In the genomic region with DNA sequence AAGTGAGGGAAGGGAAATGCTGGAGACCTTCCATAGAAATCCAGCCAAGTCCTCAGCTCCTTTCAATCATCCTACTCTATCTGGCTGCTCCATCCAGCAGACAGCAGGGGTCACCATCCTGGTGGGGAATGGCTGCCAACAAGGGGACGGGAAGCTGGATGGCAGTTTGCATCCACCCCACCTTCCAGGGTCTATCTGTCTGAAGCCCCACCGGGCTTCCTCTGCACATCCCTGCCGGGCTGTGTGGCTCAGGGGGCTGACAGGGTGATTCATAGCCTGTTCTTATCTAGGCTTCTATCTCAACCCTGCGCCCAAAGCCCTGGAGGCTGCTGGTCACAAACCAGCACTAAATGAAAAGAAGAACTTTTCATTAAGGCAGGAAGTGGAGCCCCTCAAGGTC, we compare ENCODE assay signal across 8 cellular contexts. TPM values are rescaled to one million over a fixed set of nuclear protein-coding genes. Genes with fewer than 3 reads are reported as not detected.
DNase-seq lines count a peak whose midpoint lies in the region; ATAC-seq and TF ChIP-seq lines count a peak whose summit lies in the region.

No MANE protein-coding gene starts in this region.

- dilution Hi-C loops in IMR-90 (cut with HindIII; ENCODE audit: low sequenced_read_pairs, unreplicated experiment): no loop called here

- no peak overlapping the region for H3K56ac ChIP-seq in IMR-90 (ENCODE audit: extremely low read depth, insufficient read depth, low read length)

- H2BK20ac ChIP-seq in IMR-90 (ENCODE audit: low read depth, low read length): peak overlapping the region; percentile 32; the same call in 1 of the 2 replicates

- H2BK15ac ChIP-seq in IMR-90 (ENCODE audit: low read depth, low read length): 0 out of 3 replicates have a peak overlapping the region, but pooled peaks have one; percentile 7

- in situ Hi-C loops in IMR-90 (cut with MboI; ENCODE audit: low sequenced_read_pairs): no loop called here

- no peak for TF ChIP-seq RAD21 in IMR-90 (IDR thresholded peaks at IDR 0.05; ENCODE audit: low read length)

- peak overlapping the region; percentile 71 for H2AK9ac ChIP-seq in IMR-90 (replicated peaks; ENCODE audit: low read depth, low read length, poor library complexity)

- WGBS in IMR-90 (ENCODE audit: extremely low coverage in 2 of 2, insufficient read length in 1 of 2), 2 experiments: no CpG with 5 or more reads among the region's 4 CpGs

- peaks cover 11% of the 10 kb centered on the region for H3K4me1 ChIP-seq in BLaER1
- H3K4me1 ChIP-seq in IMR-90 (ENCODE audit: control insufficient read depth, insufficient read depth, low read length): peaks cover 14% of the 10 kb centered on the region
- peaks cover 5% of the 10 kb centered on the region for H3K4me1 ChIP-seq in adipocyte (ENCODE audit: control insufficient read depth, insufficient read depth, low read length)

- H3K27ac ChIP-seq in BLaER1: no peak overlapping the region
- H3K27ac ChIP-seq in IMR-90 (ENCODE audit: insufficient read depth, low read length): no peak overlapping the region

- H4K8ac ChIP-seq in IMR-90 (ENCODE audit: low read depth in 2 of 2, low read length in 2 of 2): peak overlapping the region in 1 of 2 experiments; percentile 33; a peak in 1 of 4 replicates

- peak overlapping the region; percentile 57; the same call in 1 of the 2 replicates for H2AK5ac ChIP-seq in IMR-90 (ENCODE audit: low read depth, low read length)

- peak overlapping the region; percentile 71 for H3K23ac ChIP-seq in IMR-90 (ENCODE audit: low read depth, low read length)

- no peak overlapping the region for H4K5ac ChIP-seq in IMR-90 (ENCODE audit: low read depth, low read length)

- 0 out of 2 replicates have a peak overlapping the region, but pooled peaks have one; percentile 64 for H3K4me3 ChIP-seq in BLaER1
- peak overlapping the region; percentile 75 for H3K4me3 ChIP-seq in IMR-90 (ENCODE audit: insufficient read depth, low read depth, low read length)
- H3K4me3 ChIP-seq in adipocyte (ENCODE audit: low read length): peak overlapping the region; percentile 80

- H4K20me1 ChIP-seq in BLaER1: no peaks in the 10 kb centered on the region
- no peaks in the 10 kb centered on the region for H4K20me1 ChIP-seq in IMR-90 (ENCODE audit: insufficient read depth, low read length)

- ATAC-seq in IMR-90 (ENCODE audit: low read depth): no peak
- peak; percentile 37 for ATAC-seq in stimulated activated naive CD8-positive, alpha-beta T cell treated with anti-CD3 and anti-CD28 coated beads, Interleukin-15, amount 100 ng/mL, for 72 hours

- no peak overlapping the region for H2BK5ac ChIP-seq in IMR-90 (ENCODE audit: low read depth, low read length, poor library complexity, severe bottlenecking)

- H3K36me3 ChIP-seq in BLaER1 (no peaks in the 10 kb centered on the region), IMR-90 (ENCODE audit: control insufficient read depth, insufficient read depth, low read length) (no peaks in the 10 kb centered on the region), adipocyte (ENCODE audit: control insufficient read depth, insufficient read depth, low read length, severe bottlenecking) (no peaks in the 10 kb centered on the region)

- H3K79me1 ChIP-seq in IMR-90 (ENCODE audit: low read depth in 1 of 2, low read length in 2 of 2): peaks cover 19 to 39% of the 10 kb centered on the region in 2 experiments

- peak overlapping the region; percentile 67 for H3K4ac ChIP-seq in IMR-90 (ENCODE audit: low read depth, low read length)

- H3K4me1 Mint-ChIP-seq in stimulated activated naive CD8-positive, alpha-beta T cell treated with anti-CD3 and anti-CD28 coated beads, Interleukin-15, amount 100 ng/mL, for 72 hours: peaks cover 31% of the 10 kb centered on the region

- H3K9me3 ChIP-seq in BLaER1 (no peaks in the 10 kb centered on the region), IMR-90 (ENCODE audit: control insufficient read depth, insufficient read depth, low read length) (no peaks in the 10 kb centered on the region), adipocyte (ENCODE audit: control insufficient read depth, low read length) (no peaks in the 10 kb centered on the region)

- no TSS peak for BruUV-seq in IMR-90 (replicated peaks; lab: Mats Ljungman, UMichigan)

- peaks cover 22% of the 10 kb centered on the region for H3K27me3 Mint-ChIP-seq in stimulated activated naive CD8-positive, alpha-beta T cell treated with anti-CD3 and anti-CD28 coated beads, Interleukin-15, amount 100 ng/mL, for 72 hours

- intact Hi-C loops in IMR-90 (cut with micrococcal nuclease): loop anchor here (5.0 kb wide), 1 partner anchor 93 kb away; no protein-coding TSS in a partner anchor

- peak overlapping the region; percentile 8; the same call in 1 of the 2 replicates for H4K91ac ChIP-seq in IMR-90 (ENCODE audit: insufficient read depth, low read depth, low read length)

- peak overlapping the region; percentile 83; the same call in 1 of the 2 replicates for H3K4me2 ChIP-seq in BLaER1
- peak overlapping the region; percentile 98 for H3K4me2 ChIP-seq in IMR-90 (ENCODE audit: low read depth, low read length)

- peaks cover 15% of the 10 kb centered on the region for H3K9me1 ChIP-seq in IMR-90 (ENCODE audit: insufficient read depth, low read length)

- H3K18ac ChIP-seq in IMR-90 (ENCODE audit: low read depth, low read length): 0 out of 2 replicates have a peak overlapping the region, but pooled peaks have one; percentile 7

- no peak for DNase-seq in IMR-90
- DNase-seq in adipocyte (ENCODE audit: low read depth): peak; percentile 34
- peak; percentile 39 for DNase-seq in inferior parietal cortex (ENCODE audit: extremely low spot score)
- peak; percentile 27 to 30 for DNase-seq in stimulated activated naive CD8-positive, alpha-beta T cell treated with anti-CD3 and anti-CD28 coated beads, Interleukin-15, amount 100 ng/mL, for 72 hours
- no peak for DNase-seq in GF-D8 (lab: John Stamatoyannopoulos, UW)
- no peak for DNase-seq in NCI-H1417 treated with DMSO at 0.1 percent for 48 hours (lab: John Stamatoyannopoulos, UW)
- no peak for DNase-seq in NCI-H524 treated with DMSO at 0.1 percent for 48 hours (lab: John Stamatoyannopoulos, UW)

- H2AFZ ChIP-seq in IMR-90 (replicated peaks; ENCODE audit: low read length, poor library complexity): peak overlapping the region; percentile 91

- TF ChIP-seq CTCF in IMR-90 (conservative IDR thresholded peaks at IDR 0.05; ENCODE audit: low read depth, low read length): no peak

- H3K27me3 ChIP-seq in BLaER1 (peaks cover 45% of the 10 kb centered on the region), IMR-90 (ENCODE audit: control insufficient read depth, insufficient read depth, low read length) (no peaks in the 10 kb centered on the region), adipocyte (replicated peaks; ENCODE audit: control insufficient read depth, insufficient read depth, low read length) (no peaks in the 10 kb centered on the region)

- peak overlapping the region; percentile 33; the same call in 1 of the 2 replicates for H2BK120ac ChIP-seq in IMR-90 (ENCODE audit: low read depth, low read length)

- H3K9ac ChIP-seq in BLaER1: no peak overlapping the region
- peak overlapping the region; percentile 71 for H3K9ac ChIP-seq in IMR-90 (ENCODE audit: low read depth, low read length)
- no peak overlapping the region for H3K9ac ChIP-seq in adipocyte (ENCODE audit: low read length)

- H3K27ac Mint-ChIP-seq in stimulated activated naive CD8-positive, alpha-beta T cell treated with anti-CD3 and anti-CD28 coated beads, Interleukin-15, amount 100 ng/mL, for 72 hours: peak overlapping the region; percentile 69 to 88

- CTCF ChIA-PET in IMR-90 (lab: Yijun Ruan, JAX): interaction anchor here (0.5 to 2.4 kb wide), 8 partner anchors 12 to 115 kb away, joined by 3 to 17 read pairs (median 4); no protein-coding TSS in a partner anchor

- peak overlapping the region; percentile 31 for H3K14ac ChIP-seq in IMR-90 (replicated peaks; ENCODE audit: low read depth, low read length)

- POLR2A ChIA-PET in IMR-90 (lab: Charles Lee; ENCODE audit: unreplicated experiment): no interaction called here

- TF ChIP-seq POLR2A in IMR-90 (IDR thresholded peaks at IDR 0.05; ENCODE audit: low read depth, low read length): no peak

- H3K9me3 Mint-ChIP-seq in stimulated activated naive CD8-positive, alpha-beta T cell treated with anti-CD3 and anti-CD28 coated beads, Interleukin-15, amount 100 ng/mL, for 72 hours: no peaks in the 10 kb centered on the region

- peak overlapping the region; percentile 84 to 93 for H3K4me3 Mint-ChIP-seq in stimulated activated naive CD8-positive, alpha-beta T cell treated with anti-CD3 and anti-CD28 coated beads, Interleukin-15, amount 100 ng/mL, for 72 hours

TF ChIP-seq in IMR-90, 13 proteins besides CTCF, POLR2A, EP300 and RAD21 (continues in another document):
- TF ChIP-seq RCOR1 (IDR thresholded peaks at IDR 0.05; ENCODE audit: insufficient replicate concordance, low read length) (no peak), SMC3 (IDR thresholded peaks at IDR 0.05; ENCODE audit: low read depth, low read length) (no peak), USF2 (IDR thresholded peaks at IDR 0.05; ENCODE audit: low read depth, low read length) (no peak), BHLHE40 (IDR thresholded peaks at IDR 0.05; ENCODE audit: low read depth, low read length) (no peak), FOS (IDR thresholded peaks at IDR 0.05; ENCODE audit: low read depth, low read length) (no peak), MXI1 (IDR thresholded peaks at IDR 0.05; ENCODE audit: borderline replicate concordance, low read depth, low read length) (no peak), CHD1 (IDR thresholded peaks at IDR 0.05; ENCODE audit: low read depth, low read length) (no peak), RFX5 (IDR thresholded peaks at IDR 0.05; ENCODE audit: low read depth, low read length) (no peak), MAZ (IDR thresholded peaks at IDR 0.05; ENCODE audit: borderline replicate concordance, low read depth, low read length) (no peak), NFE2L2 (IDR thresholded peaks at IDR 0.05; ENCODE audit: low read depth, low read length) (no peak), CEBPB (IDR thresholded peaks at IDR 0.05; ENCODE audit: low read depth, low read length) (no peak)

RNA-seq across cellular contexts. Expression of gene SYTL2, which starts 1.1 kb away (rescaled TPM):
- 45.2 and 59.4 TPM in 2 replicates for total RNA-seq in IMR-90 (2012; rRNA removed)
- 49.5 and 70.0 TPM in 2 replicates for polyA plus RNA-seq in IMR-90 (2012; rRNA removed)
- 13.7 and 35.1 TPM in 2 replicates for polyA plus RNA-seq in IMR-90 (2012; cell fraction: cytosol; rRNA removed)
- 31.2 and 414 TPM in 2 replicates for polyA plus RNA-seq in IMR-90 (2012; cell fraction: nucleus; rRNA removed; ENCODE audit: low replicate concordance)

RNA-seq across cellular contexts. Expression of gene CCDC83, which starts 45.3 kb away (rescaled TPM):
- not detected in 2 replicates for total RNA-seq in IMR-90 (2012; rRNA removed)
- polyA plus RNA-seq in IMR-90 (2012; rRNA removed): not detected in 2 replicates
- polyA plus RNA-seq in IMR-90 (2012; cell fraction: cytosol; rRNA removed): not detected in 2 replicates
- not detected in 2 replicates for polyA plus RNA-seq in IMR-90 (2012; cell fraction: nucleus; rRNA removed; ENCODE audit: low replicate concordance)

Comparison
In these comparisons a context has a peak if more than half of its experiments do, and no peak if none do; other contexts are left out.
1. DNase-seq: peak in adipocyte (single experiment), inferior parietal cortex (single experiment) and stimulated activated naive CD8-positive, alpha-beta T cell treated with anti-CD3 and anti-CD28 coated beads, Interleukin-15, amount 100 ng/mL, for 72 hours (2 of 2); none in IMR-90 (single experiment), GF-D8 (single experiment), NCI-H1417 treated with DMSO at 0.1 percent for 48 hours (single experiment) and NCI-H524 treated with DMSO at 0.1 percent for 48 hours (single experiment).
2. Peak in every context shown above with its lines, with median percentiles within 50 percentile points of each other: H3K4me3 ChIP-seq.